1 cellular context compared by ENCODE assay signal in the genomic region with DNA sequence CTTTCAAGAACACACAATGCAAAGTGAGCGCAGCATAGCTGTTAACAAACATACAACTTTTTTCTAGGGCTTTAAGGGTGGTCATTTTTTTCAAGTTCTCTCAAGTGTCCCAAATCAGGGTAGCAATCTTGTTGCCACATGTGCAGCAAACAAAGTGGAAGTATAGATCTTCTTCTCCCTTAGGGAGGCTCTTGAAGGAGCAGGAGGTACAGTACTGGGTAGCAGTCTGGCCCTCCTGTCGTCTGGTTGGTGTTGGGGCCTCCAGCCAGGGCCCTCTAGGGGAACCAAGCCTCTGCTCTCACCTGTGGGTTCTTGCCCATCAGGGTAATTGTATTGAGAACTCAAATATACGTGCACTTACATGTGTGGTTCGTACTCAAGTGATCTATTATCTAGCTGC.
TF ChIP-seq lines count a peak whose summit lies in the region.

No MANE protein-coding gene starts in this region.

TF ChIP-seq in endothelial cell of umbilical vein, 7 proteins besides CTCF, POLR2A, EP300 and RAD21:
- TF ChIP-seq FOS (IDR thresholded peaks at IDR 0.05; ENCODE audit: borderline replicate concordance, insufficient read depth, low read length): no peak
- no peak for TF ChIP-seq MYC (IDR thresholded peaks at IDR 0.05; ENCODE audit: low read depth, low read length)
- no peak for TF ChIP-seq JUN (IDR thresholded peaks at IDR 0.05; ENCODE audit: borderline replicate concordance, insufficient read depth, insufficient read length, low read depth)
